Comparison of ENCODE assay signal across 17 cellular contexts in the genomic region with DNA sequence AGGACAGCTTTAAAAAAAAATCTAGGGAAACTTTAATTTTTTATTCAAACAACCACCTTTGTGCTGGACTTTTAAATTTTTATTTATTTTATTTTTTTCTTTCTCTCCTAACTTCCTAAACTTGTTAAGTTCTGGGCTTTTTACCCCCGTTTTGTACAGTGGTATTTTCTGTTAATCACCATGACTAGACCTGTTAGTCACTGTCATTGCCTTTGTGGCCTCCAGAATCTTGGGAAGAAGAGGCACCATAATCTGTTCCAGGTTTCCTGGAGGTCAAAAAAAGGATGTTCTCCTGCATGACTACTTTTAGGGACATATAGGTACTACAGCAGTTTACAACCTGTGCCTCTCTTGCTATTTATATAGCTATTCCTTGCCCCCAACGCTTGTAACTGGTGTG. TPM values are rescaled to one million over a fixed set of nuclear protein-coding genes. Genes with fewer than 3 reads are reported as not detected.
DNase-seq lines count a peak whose midpoint lies in the region; ATAC-seq and TF ChIP-seq lines count a peak whose summit lies in the region.
"Had no signal": no experiment of that assay in that cellular context is flagged by ENCODE, and none has a peak within 500 bp of the region (broad histone marks: within the 10 kb centered on the region; RNA-seq: fewer than 3 reads in every experiment).

No MANE protein-coding gene starts in this region.

- TF ChIP-seq CTCF in stomach (IDR thresholded peaks at IDR 0.05) = no peak
- TF ChIP-seq CTCF in upper lobe of left lung (IDR thresholded peaks at IDR 0.05) = no peak

- H4K5ac ChIP-seq in mesendoderm (ENCODE audit: low read length) = no peak overlapping the region

- no peak overlapping the region for H2AK5ac ChIP-seq in mesendoderm (ENCODE audit: low read length)

- H2BK5ac ChIP-seq in mesendoderm (ENCODE audit: low read length) = no peak overlapping the region

- H3K23ac ChIP-seq in mesendoderm (ENCODE audit: low read length) = no peak overlapping the region

- no peaks in the 10 kb centered on the region for H3K36me3 ChIP-seq in mesendoderm (ENCODE audit: control insufficient read depth, insufficient read depth, low read length)
- no peaks in the 10 kb centered on the region for H3K36me3 ChIP-seq in stomach
- no peaks in the 10 kb centered on the region for H3K36me3 ChIP-seq in upper lobe of left lung

- H3K4ac ChIP-seq in mesendoderm (ENCODE audit: low read depth, low read length) = no peak overlapping the region

- peak overlapping the region; percentile 9 for H3K18ac ChIP-seq in mesendoderm (ENCODE audit: low read length)

- no peak overlapping the region for H3K4me2 ChIP-seq in mesendoderm (ENCODE audit: low read length)

- no peak overlapping the region for H3K9ac ChIP-seq in mesendoderm (ENCODE audit: low read length)

- H2BK120ac ChIP-seq in mesendoderm (ENCODE audit: low read depth, low read length) = no peak overlapping the region

- H3K4me3 ChIP-seq in mesendoderm (ENCODE audit: low read length) (no peak overlapping the region), stomach (no peak overlapping the region), upper lobe of left lung (no peak overlapping the region)

- DNase-seq in RPMI7951 (ENCODE audit: low read depth) (peak; percentile 10), mesendoderm (no peak), stomach (no peak), upper lobe of left lung (no peak), putamen (ENCODE audit: low spot score) (no peak), EL (no peak)
- DNase-seq: CD8-positive, alpha-beta T cell; DND-41; H9; MV-4-11; NCI-H1417 treated with DMSO at 0.1 percent for 48 hours; NCI-H2081; NCI-H510A treated with DMSO at 0.1 percent for 48 hours; Right ventricle myocardium superior had no signal

- TF ChIP-seq POLR2A in stomach (IDR thresholded peaks at IDR 0.05) (no peak), upper lobe of left lung (IDR thresholded peaks at IDR 0.05) (no peak)

- intact Hi-C loops in stomach (cut with DNase I; ENCODE audit: low total_unique reads) = no loop called here

- H4K8ac ChIP-seq in mesendoderm (ENCODE audit: low read depth, low read length) = no peak overlapping the region

- peak overlapping the region; percentile 3 for H3K27ac ChIP-seq in cingulate gyrus (ENCODE audit: low read depth, low read length)
- H3K27ac ChIP-seq in mesendoderm (ENCODE audit: low read depth, low read length) = no peak overlapping the region
- H3K27ac ChIP-seq in stomach = peak overlapping the region in 4 of 5 donors; percentile 56 to 86 (median 74)
- no peak overlapping the region for H3K27ac ChIP-seq in upper lobe of left lung

- no CpG with 5 or more reads among the region's 2 CpGs for WGBS in mesendoderm (ENCODE audit: extremely low coverage, insufficient coverage, low lambda C conversion rate)
- 85 to 92% (median 88%) methylated on average over 2 of the region's 2 CpGs for WGBS in stomach, 5 donors
- WGBS in upper lobe of left lung, 2 donors = 84 to 88% methylated on average over 2 of the region's 2 CpGs

- no peak overlapping the region for H3K56ac ChIP-seq in mesendoderm (ENCODE audit: low read length)

- H3K9me3 ChIP-seq in stomach = no peaks in the 10 kb centered on the region
- no peaks in the 10 kb centered on the region for H3K9me3 ChIP-seq in upper lobe of left lung

- H3K4me1 ChIP-seq in mesendoderm (ENCODE audit: control insufficient read depth, low read depth, low read length) (no peaks in the 10 kb centered on the region), stomach (peaks cover 0 to 38% (median 19%) of the 10 kb centered on the region in 4 donors), upper lobe of left lung (no peaks in the 10 kb centered on the region)

- H3K79me2 ChIP-seq in mesendoderm (ENCODE audit: control insufficient read depth, insufficient read depth, low read length) = no peaks in the 10 kb centered on the region

- no peak overlapping the region for H2BK15ac ChIP-seq in mesendoderm (replicated peaks; ENCODE audit: low read depth)

- H3K79me1 ChIP-seq in mesendoderm (ENCODE audit: low read length) = no peaks in the 10 kb centered on the region

- no peak for ATAC-seq in upper lobe of left lung (ENCODE audit: low FRiP score in 2 of 2)
- ATAC-seq: Panc1 had no signal

- TF ChIP-seq EP300 in stomach (IDR thresholded peaks at IDR 0.05) (no peak), upper lobe of left lung (IDR thresholded peaks at IDR 0.05) (no peak)

- H3K27me3 ChIP-seq in mesendoderm (ENCODE audit: insufficient read depth, low read length, poor library complexity) = no peaks in the 10 kb centered on the region
- no peaks in the 10 kb centered on the region for H3K27me3 ChIP-seq in stomach
- H3K27me3 ChIP-seq in upper lobe of left lung = no peaks in the 10 kb centered on the region

RNA-seq across cellular contexts. Expression of gene DDX50, which starts 31.1 kb away (rescaled TPM):
- total RNA-seq in RPMI7951 (2014; rRNA removed; shearing (Covaris generic)) = 53.6 and 53.9 TPM in 2 replicates
- 28.4 TPM for polyA plus RNA-seq in mesendoderm (2013, experiment 1 of 2)
- 28.8 TPM for polyA plus RNA-seq in mesendoderm (2013, experiment 2 of 2)
- total RNA-seq in stomach (100 to 1,000 TPM in 1 of 5 donors, 10 to 100 TPM in 3, 1 to 10 TPM in 1; 9.3 to 102 (median 56.2) TPM), upper lobe of left lung (10 to 100 TPM in 5 of 6 donors, 1 to 10 TPM in 1; 9.1 to 42.7 (median 24.4) TPM)
- polyA plus RNA-seq in stomach = 10 to 100 TPM; 18.8 to 34.7 (median 23.3) TPM

RNA-seq across cellular contexts. Expression of gene STOX1, which starts 42.7 kb away (rescaled TPM):
- 0.96 and 1.2 TPM in 2 replicates for total RNA-seq in RPMI7951 (2014; rRNA removed; shearing (Covaris generic))
- polyA plus RNA-seq in mesendoderm (2013, experiment 1 of 2) = 0.84 TPM
- polyA plus RNA-seq in mesendoderm (2013, experiment 2 of 2) = 0.97 TPM
- total RNA-seq in stomach (10 to 100 TPM in 1 of 5 donors, 1 to 10 TPM in 4; 1.2 to 13.8 (median 8.3) TPM), upper lobe of left lung (10 to 100 TPM in 1 of 6 donors, 1 to 10 TPM in 4, under 1 TPM in 1; 0.23 to 25.6 (median 3.1) TPM)
- polyA plus RNA-seq in stomach = 1 to 10 TPM; 1.8 to 3.8 (median 2.6) TPM
- polyA plus RNA-seq: BJ had no signal

Comparison
In these comparisons a context has a peak if more than half of its experiments do, and no peak if none do; other contexts are left out.
1. H3K27ac ChIP-seq: peak in cingulate gyrus (single experiment) and stomach (4 of 5); none in mesendoderm (single experiment) and upper lobe of left lung (0 of 4).